10 cellular contexts compared by ENCODE assay signal in genomic region chr19:17871878-17872250, GRCh38. TPM values are rescaled to one million over a fixed set of nuclear protein-coding genes. Genes with fewer than 3 reads are reported as not detected.
DNase-seq lines count a peak whose midpoint lies in the region; ATAC-seq and TF ChIP-seq lines count a peak whose summit lies in the region.
"Had no signal": no experiment of that assay in that cellular context is flagged by ENCODE, and none has a peak within 500 bp of the region (broad histone marks: within the 10 kb centered on the region; RNA-seq: fewer than 3 reads in every experiment).

SLC5A5 (plus strand) TSS chr19:17871945; CDS start chr19:17872320, 375 bp downstream.

- peak within 1 kb of the TSS; percentile 75 for H2BK15ac ChIP-seq in neuronal stem cell (ENCODE audit: low read length)

- peak within 1 kb of the TSS; percentile 46 for H3K27ac Mint-ChIP-seq in activated naive CD8-positive, alpha-beta T cell

- peak within 1 kb of the TSS; percentile 86 for H3K4me3 Mint-ChIP-seq in activated naive CD8-positive, alpha-beta T cell

- peak within 1 kb of the TSS; percentile 24 for H2BK5ac ChIP-seq in neuronal stem cell (ENCODE audit: low read length)

- no peak for ATAC-seq in left lung
- ATAC-seq: body of pancreas had no signal

- peak within 1 kb of the TSS; percentile 69 for H2AFZ ChIP-seq in neuronal stem cell (ENCODE audit: low read length)

- peak within 1 kb of the TSS; percentile 96 for H2AK5ac ChIP-seq in neuronal stem cell (ENCODE audit: low read depth, low read length)

- H3K9me3 ChIP-seq in neuronal stem cell (replicated peaks in 1 of 2; ENCODE audit: control insufficient read depth in 2 of 2, insufficient read depth in 1 of 2, low read depth in 1 of 2, low read length in 2 of 2): no peaks in the 10 kb centered on the region
- no peaks in the 10 kb centered on the region for H3K9me3 ChIP-seq in left lung
- H3K9me3 ChIP-seq: body of pancreas had no signal

- H3K14ac ChIP-seq in neuronal stem cell (ENCODE audit: low read length): peak within 1 kb of the TSS; percentile 56

- H3K27me3 Mint-ChIP-seq in activated naive CD8-positive, alpha-beta T cell: no peaks in the 10 kb centered on the region

- H3K27me3 ChIP-seq in H7 (ENCODE audit: control insufficient read depth, insufficient read depth, low read length) (peaks cover 17% of the 10 kb centered on the region; the same call in 1 of the 2 replicates), neuronal stem cell (ENCODE audit: control insufficient read depth in 3 of 3, insufficient read depth in 3 of 3, low read depth in 1 of 3, low read length in 3 of 3) (peaks cover 2 to 54% (median 30%) of the 10 kb centered on the region in 3 experiments), left lung (peaks cover 58 to 72% of the 10 kb centered on the region in 2 donors), dorsolateral prefrontal cortex (peaks cover 0 to 57% (median 40%) of the 10 kb centered on the region in 45 donors)

- H3K4me1 ChIP-seq in neuronal stem cell (ENCODE audit: control insufficient read depth in 2 of 2, insufficient read depth in 1 of 2, low read depth in 1 of 2, low read length in 2 of 2) (peaks cover 0 to 6% of the 10 kb centered on the region in 2 donors), left lung (peaks cover 0 to 29% of the 10 kb centered on the region in 2 donors)

- H4K8ac ChIP-seq in neuronal stem cell (ENCODE audit: low read depth, low read length): no peak within 1 kb of the TSS

- DNase-seq in H7 (peak; percentile 78), NOMO-1 (lab: John Stamatoyannopoulos, UW; ENCODE audit: unreplicated experiment in 2 of 2) (peak; percentile 31 to 46), neuronal stem cell (ENCODE audit: low spot score) (no peak), left lung (no peak), HPDE6-E6E7 (ENCODE audit: extremely low spot score) (no peak), dorsolateral prefrontal cortex (no peak), NCI-H1417 treated with DMSO at 0.1 percent for 48 hours (lab: John Stamatoyannopoulos, UW) (no peak)
- DNase-seq: body of pancreas, NCI-H1694 treated with DMSO at 0.1 percent for 48 hours had no signal

- no peak within 1 kb of the TSS for H3K9ac ChIP-seq in neuronal stem cell (ENCODE audit: low read depth, low read length, poor library complexity)

- no peak within 1 kb of the TSS for H4K91ac ChIP-seq in neuronal stem cell (ENCODE audit: low read depth, low read length, poor library complexity)

- peak within 1 kb of the TSS; percentile 80 for H3K18ac ChIP-seq in neuronal stem cell (ENCODE audit: low read length)

- intact Hi-C loops in left lung (cut with DNase I) (no loop called here), dorsolateral prefrontal cortex (cut with DNase I) (no loop called here)

- TF ChIP-seq CTCF in left lung (IDR thresholded peaks at IDR 0.05) (no peak), dorsolateral prefrontal cortex (IDR thresholded peaks at IDR 0.05 in 54 of 56, conservative IDR thresholded peaks at IDR 0.05 in 2 of 56; ENCODE audit: low read depth in 1 of 56, partially characterized antibody in 56 of 56) (no peak)

- peaks cover 4% of the 10 kb centered on the region for H3K4me1 Mint-ChIP-seq in activated naive CD8-positive, alpha-beta T cell (ENCODE audit: low read depth)

- peaks cover 1% of the 10 kb centered on the region for H3K79me1 ChIP-seq in neuronal stem cell (ENCODE audit: low read depth, low read length)

- no peak within 1 kb of the TSS for H3K4ac ChIP-seq in neuronal stem cell (ENCODE audit: low read length)

- peak within 1 kb of the TSS; percentile 73 for H2BK12ac ChIP-seq in neuronal stem cell (ENCODE audit: low read length)

- WGBS in neuronal stem cell (ENCODE audit: extremely low coverage in 2 of 2, insufficient read length in 2 of 2, insufficient replicate concordance in 1 of 2), 2 donors: no CpG with 5 or more reads among the region's 26 CpGs

- H3K36me3 ChIP-seq in H7 (replicated peaks; ENCODE audit: control insufficient read depth, insufficient read depth, low read length) (no peaks in the 10 kb centered on the region), neuronal stem cell (replicated peaks in 1 of 2; ENCODE audit: control insufficient read depth in 2 of 2, insufficient read depth in 2 of 2, low read length in 2 of 2) (no peaks in the 10 kb centered on the region), left lung (no peaks in the 10 kb centered on the region)

- no peaks in the 10 kb centered on the region for H3K9me3 Mint-ChIP-seq in activated naive CD8-positive, alpha-beta T cell (ENCODE audit: low read depth)

- H3K4me3 ChIP-seq in H7 (ENCODE audit: insufficient read depth, low read depth, low read length) (no peak within 1 kb of the TSS), neuronal stem cell (ENCODE audit: low read length in 2 of 2) (no peak within 1 kb of the TSS), left lung (peak within 1 kb of the TSS in 1 of 2 donors; percentile 22), dorsolateral prefrontal cortex (peak within 1 kb of the TSS in 22 of 59 donors; percentile 3 to 54 (median 32))
- H3K4me3 ChIP-seq: body of pancreas had no signal

- no peak within 1 kb of the TSS for H2BK120ac ChIP-seq in neuronal stem cell (ENCODE audit: low read depth, low read length)

- peak within 1 kb of the TSS; percentile 73 for H3K23ac ChIP-seq in neuronal stem cell (ENCODE audit: low read depth, low read length, poor library complexity)

- H3K27ac ChIP-seq in neuronal stem cell (replicated peaks; ENCODE audit: low read length) (no peak within 1 kb of the TSS), left lung (no peak within 1 kb of the TSS), dorsolateral prefrontal cortex (no peak within 1 kb of the TSS)
- H3K27ac ChIP-seq: body of pancreas had no signal

- H3K4me2 ChIP-seq in neuronal stem cell (ENCODE audit: insufficient read depth, low read length, poor library complexity, severe bottlenecking): peak within 1 kb of the TSS; percentile 25

- no peaks in the 10 kb centered on the region for H3K36me3 Mint-ChIP-seq in activated naive CD8-positive, alpha-beta T cell

RNA-seq across cellular contexts. Expression of gene SLC5A5, which starts in this region (rescaled TPM):
- 1.5 and 1.6 TPM in 2 replicates for total RNA-seq in H7 (2014; rRNA removed; shearing (Covaris generic))
- 0.08 TPM for polyA plus RNA-seq in neuronal stem cell (2013, experiment 1 of 2)
- polyA plus RNA-seq in neuronal stem cell (2013, experiment 2 of 2): 0.19 TPM
- total RNA-seq in left lung (under 1 TPM in 1 of 2 donors, not detected in 1; 0.55 TPM), dorsolateral prefrontal cortex (1 to 10 TPM in 30 of 120 experiments, under 1 TPM in 37, not detected in 53; 0.12 to 8.7 (median 0.83) TPM)
- total RNA-seq: body of pancreas had no signal

Comparison
In these comparisons a context has a peak if more than half of its experiments do, and no peak if none do; other contexts are left out.
1. DNase-seq: peak in H7 (single experiment) and NOMO-1 (2 of 2); none in neuronal stem cell (single experiment), left lung (0 of 2), HPDE6-E6E7 (single experiment), dorsolateral prefrontal cortex (0 of 10) and NCI-H1417 treated with DMSO at 0.1 percent for 48 hours (single experiment).